Comparison of ENCODE assay signal across 8 cellular contexts in genomic region chr1:16351994-16352841, GRCh38. TPM values are rescaled to one million over a fixed set of nuclear protein-coding genes. Genes with fewer than 3 reads are reported as not detected.
A peak's percentile ranks its signal among the peaks of the same experiment; 100 is the strongest.
DNase-seq lines count a peak whose midpoint lies in the region; TF ChIP-seq lines count a peak whose summit lies in the region.

FBXO42 (minus strand) TSS chr1:16352480; CDS start chr1:16315418, 37,062 bp downstream.

- TF ChIP-seq CTCF in GM20000 (IDR thresholded peaks at IDR 0.05; ENCODE audit: extremely low read depth, missing control alignments) = peak; percentile 63

- DNase-seq in COLO668 (lab: John Stamatoyannopoulos, UW; ENCODE audit: unreplicated experiment) (peak; percentile 99), GM20000 (ENCODE audit: low spot score) (peak; percentile 94), HT-29 (ENCODE audit: low spot score) (peak; percentile 92), NK-92 (lab: John Stamatoyannopoulos, UW; ENCODE audit: unreplicated experiment) (peak; percentile 52), medulla oblongata (ENCODE audit: extremely low spot score) (peak; percentile 90)
- DNase-seq in activated CD8-positive, alpha-beta memory T cell treated with anti-CD3 and anti-CD28 coated beads for 1 hour (ENCODE audit: extremely low read depth in 1 of 2, low read depth in 1 of 2) = peak; percentile 71 to 84
- peak; percentile 86 for DNase-seq in effector CD8-positive, alpha-beta T cell (lab: John Stamatoyannopoulos, UW)
- peak; percentile 85 for DNase-seq in stimulated activated CD8-positive, alpha-beta memory T cell treated with anti-CD3 and anti-CD28 coated beads, Interleukin-12 subunit alpha, Interleukin-12 subunit beta, amount 100 ng/mL, for 1 hour (ENCODE audit: low read depth)

RNA-seq across cellular contexts. Expression of gene FBXO42, which starts in this region (rescaled TPM):
- 10.8 and 16.3 TPM in 2 replicates for total RNA-seq in HT-29 (2014; rRNA removed; shearing (Covaris generic))

Comparison
In these comparisons a context has a peak if more than half of its experiments do, and no peak if none do; other contexts are left out.
1. Peak in every context shown above with its lines: DNase-seq.